In the genomic region with DNA sequence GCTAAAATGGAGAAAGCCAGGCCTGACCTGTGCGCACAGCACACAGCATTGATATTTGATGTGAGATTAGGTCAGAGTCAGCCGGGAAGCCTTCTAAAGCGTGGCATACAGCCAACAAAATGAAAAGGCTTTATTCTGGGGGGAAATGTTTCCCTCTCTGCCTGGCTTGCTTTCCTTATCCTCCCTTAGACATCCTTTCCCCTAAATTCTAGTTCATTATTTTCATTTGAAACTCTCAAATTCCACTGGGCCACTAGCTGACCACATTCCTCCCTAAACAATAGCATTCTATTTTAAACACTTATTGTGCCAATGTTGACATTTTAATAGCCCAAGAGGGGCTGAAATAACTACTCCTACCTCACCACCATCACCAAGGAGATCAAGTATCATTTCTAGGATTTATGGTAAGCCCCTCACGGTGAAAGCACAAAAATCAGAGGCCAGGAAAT, we compare ENCODE assay signal across 12 cellular contexts. TPM values are rescaled to one million over a fixed set of nuclear protein-coding genes. Genes with fewer than 3 reads are reported as not detected.
DNase-seq lines count a peak whose midpoint lies in the region; TF ChIP-seq lines count a peak whose summit lies in the region.
"Had no signal": no experiment of that assay in that cellular context is flagged by ENCODE, and none has a peak within 500 bp of the region (broad histone marks: within the 10 kb centered on the region; RNA-seq: fewer than 3 reads in every experiment).

No MANE protein-coding gene starts in this region.

- TF ChIP-seq POLR2A in spleen (IDR thresholded peaks at IDR 0.05): no peak

- intact Hi-C loops in spleen (cut with DNase I; ENCODE audit: low total_unique reads): no loop called here

- no peaks in the 10 kb centered on the region for H3K27me3 ChIP-seq in spleen (replicated peaks in 1 of 7)
- H3K27me3 ChIP-seq: neutrophil had no signal

- DNase-seq in EH (ENCODE audit: low read depth) (peak; percentile 48), NCI-H2107 (lab: John Stamatoyannopoulos, UW) (peak; percentile 31), fibroblast of pulmonary artery (ENCODE audit: low read depth) (peak; percentile 81), pons (ENCODE audit: low spot score) (peak; percentile 36), NAMALWA (ENCODE audit: low spot score) (no peak), GF-D8 (lab: John Stamatoyannopoulos, UW) (no peak), spleen (no peak)
- DNase-seq: COR-L47; stimulated activated CD4-positive, alpha-beta T cell treated with anti-CD3 and anti-CD28 coated beads, Interleukin-2, amount 100 ng/mL, for 24 hours; stimulated activated naive CD4-positive, alpha-beta T cell had no signal

- TF ChIP-seq CTCF in fibroblast of pulmonary artery (IDR thresholded peaks at IDR 0.05; ENCODE audit: low read length, missing control alignments): no peak
- TF ChIP-seq CTCF in spleen (IDR thresholded peaks at IDR 0.05 in 8 of 11, conservative IDR thresholded peaks at IDR 0.05 in 3 of 11): no peak

- no peak overlapping the region for H3K27ac ChIP-seq in spleen
- H3K27ac ChIP-seq: neutrophil had no signal

- H3K9me3 ChIP-seq in spleen: peaks cover 0 to 7% (median 2%) of the 10 kb centered on the region in 8 donors
- H3K9me3 ChIP-seq: neutrophil had no signal

- no peak overlapping the region for H3K4me3 ChIP-seq in fibroblast of pulmonary artery (replicated peaks; ENCODE audit: low read depth, low read length)
- no peak overlapping the region for H3K4me3 ChIP-seq in spleen
- H3K4me3 ChIP-seq: GM12878 had no signal

- no peaks in the 10 kb centered on the region for H3K36me3 ChIP-seq in spleen
- H3K36me3 ChIP-seq: neutrophil had no signal

- no peaks in the 10 kb centered on the region for H3K4me1 ChIP-seq in spleen

- 76 to 87% (median 79%) methylated on average over 4 of the region's 4 CpGs for WGBS in spleen, 5 donors

RNA-seq across cellular contexts. Expression of a gene that starts 49.4 kb away (rescaled TPM):
- 1 to 10 TPM; 2.8 to 9.3 (median 5.6) TPM for total RNA-seq in spleen
- 1 to 10 TPM in 1 of 3 donors, under 1 TPM in 2; 0.90 to 1.1 (median 1.00) TPM for polyA plus RNA-seq in spleen

RNA-seq across cellular contexts. Expression of a gene that starts 49.4 kb away (rescaled TPM):
- 100 to 1,000 TPM in 1 of 7 donors, 10 to 100 TPM in 6; 56.6 to 104 (median 78.7) TPM for total RNA-seq in spleen
- polyA plus RNA-seq in spleen: 10 to 100 TPM; 12.5 to 25.4 (median 16.5) TPM

Comparison
In these comparisons a context has a peak if more than half of its experiments do, and no peak if none do; other contexts are left out.
1. DNase-seq: peak in EH (single experiment), NCI-H2107 (single experiment), fibroblast of pulmonary artery (single experiment) and pons (single experiment); none in NAMALWA (single experiment), GF-D8 (single experiment) and spleen (single experiment).